ENCODE assay signal across 22 cellular contexts in the genomic region with DNA sequence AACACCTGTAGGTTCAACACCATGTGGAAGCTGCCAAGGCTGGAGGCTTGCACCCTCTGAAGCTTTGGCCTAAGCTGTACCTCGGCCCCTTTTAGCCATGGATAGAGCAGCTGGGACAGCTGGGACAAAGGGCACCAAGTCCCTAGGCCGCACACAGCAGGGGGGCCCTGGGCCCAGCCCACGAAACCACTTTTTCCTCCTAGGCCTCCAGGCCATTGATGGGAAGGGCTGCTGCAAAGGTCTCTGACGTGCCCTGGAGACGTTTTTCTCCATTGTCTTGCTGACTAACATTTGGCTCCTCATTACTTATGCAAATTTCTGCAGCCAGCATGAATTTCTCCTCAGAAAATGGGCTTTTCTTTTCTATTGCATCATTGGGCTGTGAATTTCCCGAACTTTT. TPM values are rescaled to one million over a fixed set of nuclear protein-coding genes. Genes with fewer than 3 reads are reported as not detected.
"Had no signal": no experiment of that assay in that cellular context is flagged by ENCODE, and none has a peak within 500 bp of the region (broad histone marks: within the 10 kb centered on the region; RNA-seq: fewer than 3 reads in every experiment).

No MANE protein-coding gene starts in this region.

- H3K4me3 ChIP-seq: hepatocyte, left lung, lower lobe of right lung, ovary, right atrium auricular region, right lobe of liver, smooth muscle cell, stomach, testis, thyroid gland, transverse colon, upper lobe of left lung, vagina had no signal

- H3K79me2 ChIP-seq: hepatocyte had no signal

- H3K27me3 ChIP-seq: hepatocyte, left lung, ovary, right atrium auricular region, right lobe of liver, stomach, testis, thyroid gland, transverse colon, upper lobe of left lung, vagina had no signal

- H3K4me2 ChIP-seq: hepatocyte, smooth muscle cell had no signal

- DNase-seq: kidney; left colon; left lung; lower lobe of right lung; mammary epithelial cell; mesenchymal stem cell; naive thymus-derived CD4-positive, alpha-beta T cell; ovary; right lobe of liver; stimulated activated CD4-positive, alpha-beta T cell treated with anti-CD3 and anti-CD28 coated beads, Interleukin-1b, Interleukin-23, amount 100 ng/mL, for 48 hours; stimulated activated CD4-positive, alpha-beta T cell treated with anti-CD3 and anti-CD28 coated beads, Interleukin-2, amount 100 ng/mL, for 48 hours; stimulated activated naive B cell treated with anti-CD40 and anti-IgM and Interleukin-4, amounts not matched to agents 10 μg/mL and 1 μg/mL and 100 μg/mL, for 72 hours; stimulated activated naive CD8-positive, alpha-beta T cell treated with anti-CD3 and anti-CD28 coated beads, Interleukin-15, Interleukin-2, amounts not matched to agents 100 U/mL and 50 U/mL, for 24 hours; stomach; testis; thyroid gland; transverse colon had no signal

- H3K4me1 ChIP-seq: left lung, lower lobe of right lung, right atrium auricular region, stomach, testis, thyroid gland, transverse colon, upper lobe of left lung, vagina had no signal

- H3K36me3 ChIP-seq: left lung, lower lobe of right lung, ovary, right atrium auricular region, right lobe of liver, stomach, thyroid gland, transverse colon, upper lobe of left lung, vagina had no signal

- H3K27ac ChIP-seq: hepatocyte, left lung, lower lobe of right lung, ovary, right atrium auricular region, right lobe of liver, stomach, testis, thyroid gland, transverse colon, upper lobe of left lung, vagina had no signal

RNA-seq across cellular contexts. Expression of a gene that starts 13.7 kb away (rescaled TPM):
- polyA plus RNA-seq: naive thymus-derived CD4-positive, alpha-beta T cell had no signal
